Comparison of ENCODE assay signal across 8 cellular contexts in genomic region chr6:118580585-118581419, GRCh38. TPM values are rescaled to one million over a fixed set of nuclear protein-coding genes. Genes with fewer than 3 reads are reported as not detected.
A peak's percentile ranks its signal among the peaks of the same experiment; 100 is the strongest.
DNase-seq lines count a peak whose midpoint lies in the region; ATAC-seq, FAIRE-seq and TF ChIP-seq lines count a peak whose summit lies in the region.

No MANE protein-coding gene starts in this region.

- FAIRE-seq in pancreas (lab: Jason Lieb, UNC): peak; percentile 87

- intact Hi-C loops in head of caudate nucleus (cut with DNase I): loop anchor here (10.0 kb wide), 1 partner anchor 296 kb away; no protein-coding TSS in a partner anchor
- intact Hi-C loops in pancreas (cut with DNase I): no loop called here

- no peaks in the 10 kb centered on the region for H3K36me3 ChIP-seq in pancreas

- DNase-seq in G401 (ENCODE audit: low spot score) (peak; percentile 92), HFFc6 (peak; percentile 73), NCI-H2227 treated with DMSO at 0.1 percent for 48 hours (lab: John Stamatoyannopoulos, UW) (peak; percentile 50), head of caudate nucleus (peak in 25 of 42 donors; percentile 13 to 79 (median 49)), pancreas (peak in 3 of 6 donors; percentile 32 to 41 (median 38))
- DNase-seq in activated naive CD8-positive, alpha-beta T cell treated with anti-CD3 and anti-CD28 coated beads for 36 hours: no peak
- no peak for DNase-seq in activated effector memory CD4-positive, alpha-beta T cell treated with Interleukin-2 at 50 U/mL for 16 hours

- ATAC-seq in pancreas: peak; percentile 90 to 96 (median 93)
- ATAC-seq in HG02885 (IDR thresholded peaks at IDR 0.05; ENCODE audit: poor library complexity, unreplicated experiment): no peak

- H3K4me3 Mint-ChIP-seq in HFFc6: peak overlapping the region; percentile 15
- no peak overlapping the region for H3K4me3 Mint-ChIP-seq in activated naive CD8-positive, alpha-beta T cell treated with anti-CD3 and anti-CD28 coated beads for 36 hours

- peak overlapping the region; percentile 71 for H3K27ac Mint-ChIP-seq in HFFc6
- peak overlapping the region; percentile 76 for H3K27ac Mint-ChIP-seq in activated naive CD8-positive, alpha-beta T cell treated with anti-CD3 and anti-CD28 coated beads for 36 hours

- no peaks in the 10 kb centered on the region for H3K27me3 Mint-ChIP-seq in HFFc6 (ENCODE audit: insufficient read depth)
- H3K27me3 Mint-ChIP-seq in activated naive CD8-positive, alpha-beta T cell treated with anti-CD3 and anti-CD28 coated beads for 36 hours: no peaks in the 10 kb centered on the region

- H3K4me1 ChIP-seq in pancreas: peaks cover 0 to 7% (median 5%) of the 10 kb centered on the region in 3 donors

- H3K27ac ChIP-seq in pancreas: no peak overlapping the region

- no peak overlapping the region for H3K4me3 ChIP-seq in pancreas

- H3K27me3 ChIP-seq in pancreas: no peaks in the 10 kb centered on the region

- 55 to 63% methylated on average over 10 of the region's 10 CpGs for WGBS in pancreas, 2 donors

- peak; percentile 89 for TF ChIP-seq CTCF in HFFc6 (IDR thresholded peaks at IDR 0.05)
- TF ChIP-seq CTCF in pancreas (IDR thresholded peaks at IDR 0.05): peak in 3 of 4 donors; percentile 52 to 71 (median 71)

- peaks cover 45% of the 10 kb centered on the region for H3K36me3 Mint-ChIP-seq in HFFc6 (ENCODE audit: low read depth)
- peaks cover 84% of the 10 kb centered on the region for H3K36me3 Mint-ChIP-seq in activated naive CD8-positive, alpha-beta T cell treated with anti-CD3 and anti-CD28 coated beads for 36 hours

- peaks cover 46% of the 10 kb centered on the region for H3K9me3 Mint-ChIP-seq in HFFc6
- H3K9me3 Mint-ChIP-seq in activated naive CD8-positive, alpha-beta T cell treated with anti-CD3 and anti-CD28 coated beads for 36 hours: peaks cover 40% of the 10 kb centered on the region

- no peaks in the 10 kb centered on the region for H3K9me3 ChIP-seq in pancreas

- in situ Hi-C loops in G401 (cut with HindIII; ENCODE audit: low sequenced_read_pairs): no loop called here

- H3K4me1 Mint-ChIP-seq in HFFc6 (ENCODE audit: low read depth): peaks cover 28% of the 10 kb centered on the region
- H3K4me1 Mint-ChIP-seq in activated naive CD8-positive, alpha-beta T cell treated with anti-CD3 and anti-CD28 coated beads for 36 hours: no peaks in the 10 kb centered on the region

RNA-seq across cellular contexts. Expression of gene PLN, which starts 32.7 kb away (rescaled TPM):
- not detected in 2 replicates for total RNA-seq in G401 (2014; rRNA removed; shearing (Covaris generic))
- not detected for total RNA-seq in HFFc6 (2021; fragmentation: NEBNext Ultra II Directional; extraction: Animal tissue kit (Norgen Biotek cat#: 25700))
- total RNA-seq in activated naive CD8-positive, alpha-beta T cell treated with anti-CD3 and anti-CD28 coated beads for 36 hours: not detected
- 1 to 10 TPM in 1 of 6 donors, under 1 TPM in 5; 0.09 to 1.1 (median 0.52) TPM for total RNA-seq in pancreas
- 1 to 10 TPM; 2.1 to 2.8 TPM for polyA plus RNA-seq in pancreas

Comparison
In these comparisons a context has a peak if more than half of its experiments do, and no peak if none do; other contexts are left out.
1. DNase-seq: peak in G401 (single experiment), HFFc6 (single experiment), NCI-H2227 treated with DMSO at 0.1 percent for 48 hours (single experiment) and head of caudate nucleus (25 of 42); none in activated naive CD8-positive, alpha-beta T cell treated with anti-CD3 and anti-CD28 coated beads for 36 hours (single experiment) and activated effector memory CD4-positive, alpha-beta T cell treated with Interleukin-2 at 50 U/mL for 16 hours (single experiment).